Comparison of ENCODE assay signal across 8 cellular contexts in the genomic region with DNA sequence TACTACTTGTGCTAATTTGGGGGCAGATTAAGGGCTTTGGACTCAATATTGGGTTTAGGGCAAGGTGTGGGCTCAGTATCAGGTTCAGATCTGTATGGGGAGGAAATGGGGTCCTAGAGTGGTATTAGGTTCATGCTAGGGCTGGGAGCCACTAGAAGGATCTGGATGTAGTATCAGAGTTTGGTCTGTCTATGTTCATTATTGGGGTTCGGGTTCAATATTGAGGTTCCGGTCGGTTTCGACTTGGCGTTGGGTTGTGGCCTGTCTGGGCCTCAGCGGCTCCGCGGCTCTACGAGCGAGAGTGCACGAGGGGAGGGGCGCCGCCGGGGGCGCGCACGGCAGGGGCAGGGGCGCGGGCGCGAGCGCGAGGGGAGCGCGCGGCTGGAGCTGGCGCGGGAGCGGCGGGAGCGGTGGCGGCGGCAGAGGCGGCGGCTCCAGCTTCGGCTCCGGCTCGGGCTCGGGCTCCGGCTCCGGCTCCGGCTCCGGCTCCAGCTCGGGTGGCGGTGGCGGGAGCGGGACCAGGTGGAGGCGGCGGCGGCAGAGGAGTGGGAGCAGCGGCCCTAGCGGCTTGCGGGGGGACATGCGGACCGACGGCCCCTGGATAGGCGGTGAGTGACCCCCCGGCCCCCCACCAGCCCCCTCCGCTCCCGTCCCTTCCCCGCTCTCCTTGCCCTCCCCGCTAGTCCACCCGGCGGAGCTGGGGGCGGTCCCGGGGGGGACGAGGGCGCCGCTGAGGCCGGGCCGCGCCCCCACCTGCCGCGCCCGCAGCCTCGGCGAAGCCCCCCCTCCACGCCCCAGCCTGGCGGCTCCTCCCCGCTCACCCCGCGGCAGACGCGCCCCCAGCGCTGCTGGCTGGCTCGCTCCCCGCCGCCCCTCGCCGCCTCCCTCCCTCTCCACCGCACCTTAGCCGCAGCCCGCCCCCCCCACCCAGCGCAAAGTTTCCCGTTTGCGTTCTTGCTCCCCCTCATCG. TPM values are rescaled to one million over a fixed set of nuclear protein-coding genes. Genes with fewer than 3 reads are reported as not detected.
A peak's percentile ranks its signal among the peaks of the same experiment; 100 is the strongest.
DNase-seq lines count a peak whose midpoint lies in the region; ATAC-seq and TF ChIP-seq lines count a peak whose summit lies in the region.

Gene PTPRF (plus strand): TSS at position 401 of the 970 bp plus-strand sequence. CDS start 14,193 bp downstream, outside the sequence.

- no peaks in the 10 kb centered on the region for H3K36me3 ChIP-seq in urinary bladder (ENCODE audit: insufficient read depth)

- CTCF ChIA-PET in activated CD4-positive, alpha-beta T cell treated with anti-CD3 and anti-CD28 coated beads for 36 hours (lab: Charles Lee): interaction anchor here (1.0 to 2.3 kb wide), 5 partner anchors 23 to 517 kb away, joined by 3 to 12 read pairs (median 7); partner anchors contain the start of gene ATP6V0B

- H3K27ac Mint-ChIP-seq in activated CD4-positive, alpha-beta T cell treated with anti-CD3 and anti-CD28 coated beads for 36 hours: no peak within 1 kb of the TSS
- peak within 1 kb of the TSS; percentile 62 for H3K27ac Mint-ChIP-seq in activated T-helper 17 cell treated with anti-CD3 and anti-CD28 coated beads, Interleukin-2, amount 50 U/mL, for 72 hours
- H3K27ac Mint-ChIP-seq in naive thymus-derived CD8-positive, alpha-beta T cell: peak within 1 kb of the TSS in 6 of 10 donors; percentile 8 to 75 (median 58)

- peak; percentile 67 for DNase-seq in activated CD4-positive, alpha-beta T cell treated with anti-CD3 and anti-CD28 coated beads for 36 hours
- no peak for DNase-seq in activated CD4-positive, alpha-beta T cell treated with anti-CD3 and anti-CD28 coated beads, Interleukin-2, amount 50 U/mL, for 4 hours
- peak; percentile 25 for DNase-seq in NCI-H446 treated with DMSO at 0.1 percent for 48 hours (lab: John Stamatoyannopoulos, UW)
- DNase-seq in fibroblast of the aortic adventitia (ENCODE audit: low read depth): peak; percentile 42
- peak in 7 of 10 donors; percentile 10 to 30 (median 23) for DNase-seq in naive thymus-derived CD8-positive, alpha-beta T cell

- no peaks in the 10 kb centered on the region for H3K4me1 ChIP-seq in urinary bladder (ENCODE audit: insufficient read depth)

- no peaks in the 10 kb centered on the region for H3K9me3 Mint-ChIP-seq in activated CD4-positive, alpha-beta T cell treated with anti-CD3 and anti-CD28 coated beads for 36 hours (ENCODE audit: low read depth)
- H3K9me3 Mint-ChIP-seq in activated T-helper 17 cell treated with anti-CD3 and anti-CD28 coated beads, Interleukin-2, amount 50 U/mL, for 72 hours: no peaks in the 10 kb centered on the region
- no peaks in the 10 kb centered on the region for H3K9me3 Mint-ChIP-seq in naive thymus-derived CD8-positive, alpha-beta T cell

- H3K36me3 Mint-ChIP-seq in activated CD4-positive, alpha-beta T cell treated with anti-CD3 and anti-CD28 coated beads for 36 hours (ENCODE audit: low read depth): no peaks in the 10 kb centered on the region
- H3K36me3 Mint-ChIP-seq in activated T-helper 17 cell treated with anti-CD3 and anti-CD28 coated beads, Interleukin-2, amount 50 U/mL, for 72 hours (ENCODE audit: low read depth): peaks cover 18% of the 10 kb centered on the region
- peaks cover 0 to 11% (median 0%) of the 10 kb centered on the region in 3 donors for H3K36me3 Mint-ChIP-seq in naive thymus-derived CD8-positive, alpha-beta T cell

- H3K27ac ChIP-seq in urinary bladder (ENCODE audit: low read depth): peak within 1 kb of the TSS; percentile 92

- peak within 1 kb of the TSS; percentile 77 for H3K4me3 ChIP-seq in fibroblast of the aortic adventitia (ENCODE audit: low read depth, low read length)
- H3K4me3 ChIP-seq in urinary bladder (ENCODE audit: low read depth, low read length): peak within 1 kb of the TSS; percentile 67

- WGBS in urinary bladder: under 1% methylated on average over 93 of the region's 97 CpGs

- intact Hi-C loops in activated CD4-positive, alpha-beta T cell treated with anti-CD3 and anti-CD28 coated beads for 36 hours (cut with DNase I, micrococcal nuclease): loop anchor here in 1 of 2 experiments (1.0 to 5.0 kb wide), 2 partner anchors 35 to 303 kb away; no protein-coding TSS in a partner anchor

- H3K27me3 Mint-ChIP-seq in activated CD4-positive, alpha-beta T cell treated with anti-CD3 and anti-CD28 coated beads for 36 hours: peaks cover 35% of the 10 kb centered on the region
- peaks cover 32% of the 10 kb centered on the region for H3K27me3 Mint-ChIP-seq in activated T-helper 17 cell treated with anti-CD3 and anti-CD28 coated beads, Interleukin-2, amount 50 U/mL, for 72 hours
- peaks cover 33 to 61% (median 42%) of the 10 kb centered on the region in 5 donors for H3K27me3 Mint-ChIP-seq in naive thymus-derived CD8-positive, alpha-beta T cell

- ATAC-seq in activated CD4-positive, alpha-beta T cell treated with anti-CD3 and anti-CD28 coated beads for 36 hours: peak; percentile 39
- ATAC-seq in activated T-helper 17 cell treated with anti-CD3 and anti-CD28 coated beads, Interleukin-2, amount 50 U/mL, for 72 hours (replicated peaks): peak; percentile 34
- peak; percentile 63 to 68 for ATAC-seq in naive thymus-derived CD8-positive, alpha-beta T cell
- no peak for ATAC-seq in GM21367 (IDR thresholded peaks at IDR 0.05; ENCODE audit: unreplicated experiment)

- TF ChIP-seq CTCF in fibroblast of the aortic adventitia (IDR thresholded peaks at IDR 0.05; ENCODE audit: insufficient read depth, low read length): no peak

- H3K4me3 Mint-ChIP-seq in activated CD4-positive, alpha-beta T cell treated with anti-CD3 and anti-CD28 coated beads for 36 hours: peak within 1 kb of the TSS; percentile 70
- H3K4me3 Mint-ChIP-seq in activated T-helper 17 cell treated with anti-CD3 and anti-CD28 coated beads, Interleukin-2, amount 50 U/mL, for 72 hours: peak within 1 kb of the TSS; percentile 82
- peak within 1 kb of the TSS; percentile 81 to 98 (median 90) for H3K4me3 Mint-ChIP-seq in naive thymus-derived CD8-positive, alpha-beta T cell

- POLR2A ChIA-PET in activated CD4-positive, alpha-beta T cell treated with anti-CD3 and anti-CD28 coated beads for 36 hours (lab: Charles Lee): interaction anchor here (0.6 kb wide), 1 partner anchor 821 kb away, joined by 4 read pairs; no protein-coding TSS in a partner anchor
- POLR2A ChIA-PET in naive thymus-derived CD8-positive, alpha-beta T cell (lab: Charles Lee): interaction anchor here (1.4 kb wide), 1 partner anchor 506 kb away, joined by 3 read pairs; no protein-coding TSS in a partner anchor

- H3K4me1 Mint-ChIP-seq in activated CD4-positive, alpha-beta T cell treated with anti-CD3 and anti-CD28 coated beads for 36 hours: peaks cover 20% of the 10 kb centered on the region
- peaks cover 13% of the 10 kb centered on the region for H3K4me1 Mint-ChIP-seq in activated T-helper 17 cell treated with anti-CD3 and anti-CD28 coated beads, Interleukin-2, amount 50 U/mL, for 72 hours
- peaks cover 6 to 25% (median 19%) of the 10 kb centered on the region in 4 donors for H3K4me1 Mint-ChIP-seq in naive thymus-derived CD8-positive, alpha-beta T cell

RNA-seq across cellular contexts. Expression of gene PTPRF, which starts in this region (rescaled TPM):
- total RNA-seq in activated CD4-positive, alpha-beta T cell treated with anti-CD3 and anti-CD28 coated beads for 36 hours: 1 to 10 TPM; 5.1 to 6.8 TPM
- total RNA-seq in activated T-helper 17 cell treated with anti-CD3 and anti-CD28 coated beads, Interleukin-2, amount 50 U/mL, for 72 hours: 10 to 100 TPM in 1 of 2 donors, 1 to 10 TPM in 1; 6.3 to 30.7 TPM
- total RNA-seq in fibroblast of the aortic adventitia (ENCODE audit: low replicate concordance) (18.2 and 23.6 TPM in 2 replicates), urinary bladder (48.7 TPM)
- under 1 TPM in 1 of 2 experiments, not detected in 1; 0.08 TPM for total RNA-seq in naive thymus-derived CD8-positive, alpha-beta T cell
- not detected for polyA plus RNA-seq in naive thymus-derived CD8-positive, alpha-beta T cell
- 66.3 TPM for polyA plus RNA-seq in urinary bladder

Comparison
In these comparisons a context has a peak if more than half of its experiments do, and no peak if none do; other contexts are left out.
1. RNA of gene PTPRF (total RNA-seq): 48.7 TPM in urinary bladder (single experiment), 6.3 to 30.7 TPM in activated T-helper 17 cell treated with anti-CD3 and anti-CD28 coated beads, Interleukin-2, amount 50 U/mL, for 72 hours, 18.2 to 23.6 TPM in fibroblast of the aortic adventitia and 5.1 to 6.8 TPM in activated CD4-positive, alpha-beta T cell treated with anti-CD3 and anti-CD28 coated beads for 36 hours; 0.08 TPM in naive thymus-derived CD8-positive, alpha-beta T cell; every median in the first group is over 4 times any median in the second.
2. RNA of gene PTPRF (polyA plus RNA-seq): 66.3 TPM in urinary bladder (single experiment); not detected in naive thymus-derived CD8-positive, alpha-beta T cell; every median in the first group is over 10 times any median in the second.
3. DNase-seq: peak in activated CD4-positive, alpha-beta T cell treated with anti-CD3 and anti-CD28 coated beads for 36 hours (single experiment), NCI-H446 treated with DMSO at 0.1 percent for 48 hours (single experiment) and fibroblast of the aortic adventitia (single experiment); none in activated CD4-positive, alpha-beta T cell treated with anti-CD3 and anti-CD28 coated beads, Interleukin-2, amount 50 U/mL, for 4 hours (0 of 2).
4. Peak in DNase-seq and ATAC-seq in naive thymus-derived CD8-positive, alpha-beta T cell; RNA of the gene not detected or under 1 TPM.
5. Peak in every context shown above with its lines, with median percentiles within 50 percentile points of each other: H3K4me3 Mint-ChIP-seq.